Comparison of ENCODE assay signal across 18 cellular contexts in the genomic region with DNA sequence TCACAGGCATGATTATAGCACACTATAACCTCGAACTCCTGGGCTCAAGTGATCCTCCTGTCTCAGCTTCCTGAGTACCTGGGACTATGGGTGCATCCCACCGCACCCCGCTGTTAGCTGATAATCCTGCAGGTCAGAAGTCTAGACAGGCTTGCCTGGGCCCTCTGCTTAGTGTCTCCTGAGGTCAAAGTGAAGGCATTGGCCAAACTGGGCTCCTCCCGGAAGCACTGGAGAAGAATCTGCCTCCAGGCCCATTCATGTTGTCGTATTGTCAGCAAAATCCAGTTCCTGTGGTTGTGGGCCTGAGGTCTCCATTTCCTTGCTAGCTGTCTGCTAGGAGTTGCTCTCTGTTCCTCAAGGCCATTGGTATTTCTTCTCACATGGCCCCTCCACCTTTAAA. TPM values are rescaled to one million over a fixed set of nuclear protein-coding genes. Genes with fewer than 3 reads are reported as not detected.
A peak's percentile ranks its signal among the peaks of the same experiment; 100 is the strongest.
DNase-seq lines count a peak whose midpoint lies in the region; ATAC-seq and TF ChIP-seq lines count a peak whose summit lies in the region.
"Had no signal": no experiment of that assay in that cellular context is flagged by ENCODE, and none has a peak within 500 bp of the region (broad histone marks: within the 10 kb centered on the region; RNA-seq: fewer than 3 reads in every experiment).

No MANE protein-coding gene starts in this region.

- H3K27me3 ChIP-seq in IMR-90 (ENCODE audit: control insufficient read depth, insufficient read depth, low read length): no peaks in the 10 kb centered on the region
- H3K27me3 ChIP-seq: esophagus squamous epithelium had no signal

- H3K4me2 ChIP-seq in IMR-90 (ENCODE audit: low read depth, low read length): no peak overlapping the region

- H4K91ac ChIP-seq in IMR-90 (ENCODE audit: insufficient read depth, low read depth, low read length): no peak overlapping the region

- no peak overlapping the region for H3K27ac ChIP-seq in IMR-90 (ENCODE audit: insufficient read depth, low read length)
- H3K27ac ChIP-seq: esophagus squamous epithelium had no signal

- BruUV-seq in IMR-90 (replicated peaks; lab: Mats Ljungman, UMichigan): no TSS peak

- H3K4me3 Mint-ChIP-seq in activated naive CD8-positive, alpha-beta T cell treated with anti-CD3 and anti-CD28 coated beads, Interleukin-2, amount 10 ng/mL, durations not matched to agents 7 days and 5 days: no peak overlapping the region
- no peak overlapping the region for H3K4me3 Mint-ChIP-seq in activated naive CD8-positive, alpha-beta T cell treated with anti-CD3 and anti-CD28 coated beads, Interleukin-2, amount 50 U/mL, for 24 hours
- no peak overlapping the region for H3K4me3 Mint-ChIP-seq in endothelial cell (ENCODE audit: unreplicated experiment)
- H3K4me3 Mint-ChIP-seq: effector memory CD8-positive, alpha-beta T cell; T-helper 17 cell had no signal

- no peak for DNase-seq in activated naive CD8-positive, alpha-beta T cell treated with anti-CD3 and anti-CD28 coated beads, Interleukin-2, amount 10 ng/mL, durations not matched to agents 7 days and 5 days
- no peak for DNase-seq in activated naive CD8-positive, alpha-beta T cell treated with anti-CD3 and anti-CD28 coated beads, Interleukin-2, amount 50 U/mL, for 24 hours
- no peak for DNase-seq in IMR-90
- no peak for DNase-seq in endothelial cell (ENCODE audit: low spot score)
- DNase-seq in sciatic nerve (ENCODE audit: low spot score): no peak
- no peak for DNase-seq in GM13977 (ENCODE audit: low spot score)
- no peak for DNase-seq in GM10248 (ENCODE audit: extremely low spot score)
- DNase-seq: activated CD4-positive, alpha-beta T cell treated with anti-CD3 and anti-CD28 coated beads for 48 hours; activated gamma-delta T cell; effector memory CD8-positive, alpha-beta T cell; esophagus squamous epithelium; NCI-H1048; NCI-H187 treated with DMSO at 0.1 percent for 48 hours; substantia nigra; T-helper 17 cell had no signal

- H4K20me1 ChIP-seq in IMR-90 (ENCODE audit: insufficient read depth, low read length): peaks cover 58% of the 10 kb centered on the region

- peaks cover 28% of the 10 kb centered on the region for H3K36me3 ChIP-seq in IMR-90 (ENCODE audit: control insufficient read depth, insufficient read depth, low read length)

- H3K56ac ChIP-seq in IMR-90 (ENCODE audit: extremely low read depth, insufficient read depth, low read length): no peak overlapping the region

- H3K36me3 Mint-ChIP-seq in activated naive CD8-positive, alpha-beta T cell treated with anti-CD3 and anti-CD28 coated beads, Interleukin-2, amount 10 ng/mL, durations not matched to agents 7 days and 5 days: peaks cover 41% of the 10 kb centered on the region
- peaks cover 63% of the 10 kb centered on the region for H3K36me3 Mint-ChIP-seq in activated naive CD8-positive, alpha-beta T cell treated with anti-CD3 and anti-CD28 coated beads, Interleukin-2, amount 50 U/mL, for 24 hours (ENCODE audit: low read depth)
- H3K36me3 Mint-ChIP-seq in endothelial cell (ENCODE audit: low read depth, unreplicated experiment): peaks cover 23% of the 10 kb centered on the region

- no peak overlapping the region for H3K23ac ChIP-seq in IMR-90 (ENCODE audit: low read depth, low read length)

- TF ChIP-seq CTCF in IMR-90 (conservative IDR thresholded peaks at IDR 0.05; ENCODE audit: low read depth, low read length) (no peak), endothelial cell (IDR thresholded peaks at IDR 0.05; ENCODE audit: unreplicated experiment) (no peak), GM13977 (IDR thresholded peaks at IDR 0.05; ENCODE audit: extremely low read depth, insufficient read depth, missing control alignments) (no peak), GM10248 (IDR thresholded peaks at IDR 0.05; ENCODE audit: control extremely low read depth, extremely low read depth, low read depth, missing control alignments) (no peak)

- peaks cover 36% of the 10 kb centered on the region for H3K4me1 Mint-ChIP-seq in activated naive CD8-positive, alpha-beta T cell treated with anti-CD3 and anti-CD28 coated beads, Interleukin-2, amount 10 ng/mL, durations not matched to agents 7 days and 5 days
- peaks cover 61% of the 10 kb centered on the region for H3K4me1 Mint-ChIP-seq in activated naive CD8-positive, alpha-beta T cell treated with anti-CD3 and anti-CD28 coated beads, Interleukin-2, amount 50 U/mL, for 24 hours
- peaks cover 6% of the 10 kb centered on the region for H3K4me1 Mint-ChIP-seq in endothelial cell (ENCODE audit: unreplicated experiment)

- H3K79me1 ChIP-seq in IMR-90 (ENCODE audit: low read depth in 1 of 2, low read length in 2 of 2): peaks cover 16 to 63% of the 10 kb centered on the region in 2 experiments

- no peak overlapping the region for H2AFZ ChIP-seq in IMR-90 (replicated peaks; ENCODE audit: low read length, poor library complexity)

- no peak overlapping the region for H2BK5ac ChIP-seq in IMR-90 (ENCODE audit: low read depth, low read length, poor library complexity, severe bottlenecking)

- H2BK20ac ChIP-seq in IMR-90 (ENCODE audit: low read depth, low read length): no peak overlapping the region

- H3K4ac ChIP-seq in IMR-90 (ENCODE audit: low read depth, low read length): no peak overlapping the region

- H3K9me1 ChIP-seq in IMR-90 (ENCODE audit: insufficient read depth, low read length): peaks cover 11% of the 10 kb centered on the region

- H2AK5ac ChIP-seq in IMR-90 (ENCODE audit: low read depth, low read length): no peak overlapping the region

- H4K5ac ChIP-seq in IMR-90 (ENCODE audit: low read depth, low read length): no peak overlapping the region

- TF ChIP-seq RAD21 in IMR-90 (IDR thresholded peaks at IDR 0.05; ENCODE audit: low read length): no peak

- H3K9me3 ChIP-seq in IMR-90 (ENCODE audit: control insufficient read depth, insufficient read depth, low read length): no peaks in the 10 kb centered on the region
- H3K9me3 ChIP-seq: esophagus squamous epithelium, HAP-1 had no signal

- peaks cover under 1% of the 10 kb centered on the region; the same call in 1 of the 2 replicates for H3K4me1 ChIP-seq in IMR-90 (ENCODE audit: control insufficient read depth, insufficient read depth, low read length)

- no peak overlapping the region for H3K9ac ChIP-seq in IMR-90 (ENCODE audit: low read depth, low read length)

- intact Hi-C loops in IMR-90 (cut with micrococcal nuclease): no loop called here
- intact Hi-C loops in sciatic nerve (cut with DNase I): no loop called here

- in situ Hi-C loops in IMR-90 (cut with MboI; ENCODE audit: low sequenced_read_pairs) (no loop called here), GM13977 (cut with MboI; ENCODE audit: low pct_unique_long_range_greater_than_20kb, low sequenced_read_pairs, unreplicated experiment) (no loop called here)

- WGBS in IMR-90 (ENCODE audit: extremely low coverage in 2 of 2, insufficient read length in 1 of 2), 2 experiments: 100% methylated on average over 4 of the region's 5 CpGs; no CpG with 5 or more reads in 1 of the 2 experiments

- no peaks in the 10 kb centered on the region for H3K27me3 Mint-ChIP-seq in activated naive CD8-positive, alpha-beta T cell treated with anti-CD3 and anti-CD28 coated beads, Interleukin-2, amount 10 ng/mL, durations not matched to agents 7 days and 5 days
- no peaks in the 10 kb centered on the region for H3K27me3 Mint-ChIP-seq in activated naive CD8-positive, alpha-beta T cell treated with anti-CD3 and anti-CD28 coated beads, Interleukin-2, amount 50 U/mL, for 24 hours
- peaks cover 1% of the 10 kb centered on the region for H3K27me3 Mint-ChIP-seq in endothelial cell (ENCODE audit: unreplicated experiment)
- H3K27me3 Mint-ChIP-seq: effector memory CD8-positive, alpha-beta T cell; progenitor cell of endocrine pancreas; T-helper 17 cell had no signal

- CTCF ChIA-PET in IMR-90 (lab: Yijun Ruan, JAX): no interaction called here
- CTCF ChIA-PET in GM10248 (lab: Yijun Ruan, JAX): interaction anchor here (3.6 kb wide), 1 partner anchor 10 kb away, joined by 21 read pairs; no protein-coding TSS in a partner anchor

- no peak overlapping the region for H3K4me3 ChIP-seq in IMR-90 (ENCODE audit: insufficient read depth, low read depth, low read length)
- H3K4me3 ChIP-seq: esophagus squamous epithelium, HAP-1 had no signal

- H3K18ac ChIP-seq in IMR-90 (ENCODE audit: low read depth, low read length): no peak overlapping the region

- no peak overlapping the region for H4K8ac ChIP-seq in IMR-90 (ENCODE audit: low read depth in 2 of 2, low read length in 2 of 2)

- H2BK120ac ChIP-seq in IMR-90 (ENCODE audit: low read depth, low read length): no peak overlapping the region

- POLR2A ChIA-PET in activated naive CD8-positive, alpha-beta T cell treated with anti-CD3 and anti-CD28 coated beads, Interleukin-2, amount 10 ng/mL, durations not matched to agents 7 days and 5 days (lab: Charles Lee): no interaction called here
- POLR2A ChIA-PET in IMR-90 (lab: Charles Lee; ENCODE audit: unreplicated experiment) (no interaction called here), GM10248 (lab: Yijun Ruan, JAX) (no interaction called here)

- no peaks in the 10 kb centered on the region for H3K9me3 Mint-ChIP-seq in activated naive CD8-positive, alpha-beta T cell treated with anti-CD3 and anti-CD28 coated beads, Interleukin-2, amount 10 ng/mL, durations not matched to agents 7 days and 5 days
- H3K9me3 Mint-ChIP-seq in activated naive CD8-positive, alpha-beta T cell treated with anti-CD3 and anti-CD28 coated beads, Interleukin-2, amount 50 U/mL, for 24 hours: no peaks in the 10 kb centered on the region
- H3K9me3 Mint-ChIP-seq in endothelial cell (ENCODE audit: unreplicated experiment): no peaks in the 10 kb centered on the region
- H3K9me3 Mint-ChIP-seq: effector memory CD8-positive, alpha-beta T cell had no signal

- H3K27ac Mint-ChIP-seq in activated naive CD8-positive, alpha-beta T cell treated with anti-CD3 and anti-CD28 coated beads, Interleukin-2, amount 10 ng/mL, durations not matched to agents 7 days and 5 days: peak overlapping the region; percentile 44
- H3K27ac Mint-ChIP-seq in activated naive CD8-positive, alpha-beta T cell treated with anti-CD3 and anti-CD28 coated beads, Interleukin-2, amount 50 U/mL, for 24 hours: no peak overlapping the region
- H3K27ac Mint-ChIP-seq in endothelial cell (ENCODE audit: unreplicated experiment): peak overlapping the region; percentile 31
- H3K27ac Mint-ChIP-seq: progenitor cell of endocrine pancreas, T-helper 17 cell had no signal

- H2BK15ac ChIP-seq in IMR-90 (ENCODE audit: low read depth, low read length): no peak overlapping the region

- ATAC-seq in activated naive CD8-positive, alpha-beta T cell treated with anti-CD3 and anti-CD28 coated beads, Interleukin-2, amount 10 ng/mL, durations not matched to agents 7 days and 5 days (ENCODE audit: low read depth): no peak
- ATAC-seq in activated naive CD8-positive, alpha-beta T cell treated with anti-CD3 and anti-CD28 coated beads, Interleukin-2, amount 50 U/mL, for 24 hours: no peak
- no peak for ATAC-seq in IMR-90 (ENCODE audit: low read depth)
- peak; percentile 45 for ATAC-seq in sciatic nerve
- ATAC-seq in esophagus mucosa: no peak
- ATAC-seq: effector memory CD8-positive, alpha-beta T cell; T-helper 17 cell had no signal

- TF ChIP-seq POLR2A in IMR-90 (IDR thresholded peaks at IDR 0.05; ENCODE audit: low read depth, low read length): no peak

- dilution Hi-C loops in IMR-90 (cut with HindIII; ENCODE audit: low sequenced_read_pairs, unreplicated experiment): no loop called here

- no peak overlapping the region for H3K14ac ChIP-seq in IMR-90 (replicated peaks; ENCODE audit: low read depth, low read length)

- peak overlapping the region; percentile 89 for H2AK9ac ChIP-seq in IMR-90 (replicated peaks; ENCODE audit: low read depth, low read length, poor library complexity)

RNA-seq across cellular contexts. Expression of a gene that starts 6.3 kb away (rescaled TPM):
- 1 to 10 TPM; 2.0 to 2.5 TPM for total RNA-seq in activated naive CD8-positive, alpha-beta T cell treated with anti-CD3 and anti-CD28 coated beads, Interleukin-2, amount 10 ng/mL, durations not matched to agents 7 days and 5 days
- total RNA-seq in IMR-90 (2012; rRNA removed): 1.1 and 1.8 TPM in 2 replicates
- polyA plus RNA-seq in IMR-90 (2012; rRNA removed): 0.62 and 1.3 TPM in 2 replicates
- 0.55 and 0.96 TPM in 2 replicates for polyA plus RNA-seq in IMR-90 (2012; cell fraction: cytosol; rRNA removed)
- polyA plus RNA-seq in IMR-90 (2012; cell fraction: nucleus; rRNA removed; ENCODE audit: low replicate concordance): 0.74 and 2.4 TPM in 2 replicates
- 4.3 TPM for total RNA-seq in endothelial cell (ENCODE audit: unreplicated experiment)
- total RNA-seq in sciatic nerve: 5.2 TPM
- 1.6 TPM for total RNA-seq in esophagus mucosa

RNA-seq across cellular contexts. Expression of a gene that starts 6.6 kb away (rescaled TPM):
- 100 to 1,000 TPM; 126 to 135 TPM for total RNA-seq in activated naive CD8-positive, alpha-beta T cell treated with anti-CD3 and anti-CD28 coated beads, Interleukin-2, amount 10 ng/mL, durations not matched to agents 7 days and 5 days
- total RNA-seq in IMR-90 (2012; rRNA removed): 232 and 305 TPM in 2 replicates
- polyA plus RNA-seq in IMR-90 (2012; rRNA removed): 468 and 481 TPM in 2 replicates
- 279 and 282 TPM in 2 replicates for polyA plus RNA-seq in IMR-90 (2012; cell fraction: cytosol; rRNA removed)
- polyA plus RNA-seq in IMR-90 (2012; cell fraction: nucleus; rRNA removed; ENCODE audit: low replicate concordance): 170 and 221 TPM in 2 replicates
- total RNA-seq in endothelial cell (ENCODE audit: unreplicated experiment): 187 TPM
- total RNA-seq in sciatic nerve: 97.9 TPM
- 140 TPM for total RNA-seq in esophagus mucosa
